Comparison of ENCODE assay signal across 9 cellular contexts in the genomic region with DNA sequence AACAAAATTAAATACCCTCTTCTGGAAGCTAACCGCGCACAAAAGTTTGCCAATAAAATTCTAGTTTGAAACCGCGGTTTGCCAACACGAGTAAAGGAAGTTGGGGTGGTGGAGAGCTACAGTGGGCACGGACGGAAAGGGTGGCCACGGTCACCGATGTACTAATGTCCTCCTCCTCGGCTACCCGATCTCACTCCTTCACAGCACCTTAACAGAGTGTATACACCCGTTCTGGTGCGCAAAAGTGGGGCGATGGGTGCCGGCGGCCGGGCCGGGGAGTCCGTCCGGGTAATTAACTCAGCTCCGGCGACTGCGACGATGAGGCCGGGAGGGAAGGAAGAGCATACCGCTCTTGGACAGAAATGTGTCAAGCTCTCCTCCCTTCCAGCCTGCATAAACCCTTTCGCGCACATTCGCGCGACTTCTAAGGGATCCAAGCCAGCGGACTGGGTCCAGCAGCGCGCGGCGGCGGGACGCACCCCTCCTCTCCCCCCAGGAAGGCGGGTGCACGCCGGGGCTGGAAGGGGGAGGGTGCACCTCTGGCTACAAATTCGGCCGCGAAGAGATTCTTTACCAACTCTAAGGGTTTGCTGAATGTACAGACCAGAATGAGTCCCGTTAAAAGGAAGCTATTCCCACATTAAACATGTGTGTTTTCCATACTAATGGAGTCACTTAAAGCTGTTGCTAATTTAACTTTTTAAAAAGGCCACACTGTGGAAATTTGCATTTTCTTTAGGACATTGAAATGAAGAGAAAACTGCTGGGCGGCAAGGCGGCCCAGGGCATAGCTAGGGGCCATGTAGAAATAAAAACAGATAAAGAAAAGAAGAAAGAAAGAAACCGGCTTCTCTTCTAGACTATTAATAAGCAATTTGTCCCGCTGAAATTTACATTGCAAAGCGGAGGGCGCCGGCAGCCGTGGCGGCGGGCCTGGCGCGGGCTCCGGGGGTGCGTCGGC. TPM values are rescaled to one million over a fixed set of nuclear protein-coding genes. Genes with fewer than 3 reads are reported as not detected.
A peak's percentile ranks its signal among the peaks of the same experiment; 100 is the strongest.
DNase-seq lines count a peak whose midpoint lies in the region; TF ChIP-seq lines count a peak whose summit lies in the region.
"Had no signal": no experiment of that assay in that cellular context is flagged by ENCODE, and none has a peak within 500 bp of the region (broad histone marks: within the 10 kb centered on the region; RNA-seq: fewer than 3 reads in every experiment).

No MANE protein-coding gene starts in this region.

- no peaks in the 10 kb centered on the region for H3F3A ChIP-seq in DOHH2 (ENCODE audit: control insufficient read depth, insufficient read depth)

- H3K4me1 ChIP-seq in DOHH2 (ENCODE audit: control insufficient read depth, low read length): no peaks in the 10 kb centered on the region
- H3K4me1 ChIP-seq in HUES64 (ENCODE audit: insufficient read depth, low read length): peaks cover 19% of the 10 kb centered on the region
- H3K4me1 ChIP-seq in ectodermal cell (ENCODE audit: control insufficient read depth, insufficient read depth, low read length): peaks cover 35% of the 10 kb centered on the region
- no peaks in the 10 kb centered on the region for H3K4me1 ChIP-seq in parathyroid adenoma

- H3K36me3 ChIP-seq in DOHH2 (ENCODE audit: control insufficient read depth, low read length) (no peaks in the 10 kb centered on the region), HUES64 (ENCODE audit: insufficient read depth, low read length) (no peaks in the 10 kb centered on the region), ectodermal cell (ENCODE audit: control insufficient read depth, insufficient read depth, low read length) (no peaks in the 10 kb centered on the region), parathyroid adenoma (ENCODE audit: control insufficient read depth, insufficient read depth, low read length) (no peaks in the 10 kb centered on the region)

- H3K4me3 ChIP-seq in DOHH2 (ENCODE audit: low read length) (peak overlapping the region; percentile 59), HUES64 (ENCODE audit: low read length) (peak overlapping the region; percentile 20; the same call in 1 of the 2 replicates), ectodermal cell (ENCODE audit: insufficient read depth, low read depth, low read length) (peak overlapping the region; percentile 35), parathyroid adenoma (ENCODE audit: low read depth, low read length) (no peak overlapping the region)

- H3K27ac ChIP-seq in DOHH2 (ENCODE audit: low read depth, low read length): no peak overlapping the region
- H3K27ac ChIP-seq in HUES64 (ENCODE audit: low read depth, low read length): no peak overlapping the region
- no peak overlapping the region for H3K27ac ChIP-seq in ectodermal cell (ENCODE audit: insufficient read depth, low read depth, low read length, poor library complexity, severe bottlenecking)
- H3K27ac ChIP-seq in parathyroid adenoma: no peak overlapping the region

- H3K27me3 ChIP-seq in DOHH2 (ENCODE audit: control insufficient read depth, low read length): peaks cover 7% of the 10 kb centered on the region
- H3K27me3 ChIP-seq in HUES64 (ENCODE audit: insufficient read depth, low read length): peaks cover 100% of the 10 kb centered on the region
- H3K27me3 ChIP-seq in ectodermal cell (ENCODE audit: control insufficient read depth, insufficient read depth, low read length, poor library complexity, severe bottlenecking): peaks cover 97% of the 10 kb centered on the region
- peaks cover 26% of the 10 kb centered on the region for H3K27me3 ChIP-seq in parathyroid adenoma (ENCODE audit: control insufficient read depth, insufficient read depth, low read length)

- DNase-seq in Kasumi-1 (lab: John Stamatoyannopoulos, UW) (no peak), NCI-H146 treated with DMSO at 0.1 percent for 48 hours (lab: John Stamatoyannopoulos, UW; ENCODE audit: unreplicated experiment) (no peak), NCI-H1092 treated with DMSO at 0.1 percent for 48 hours (lab: John Stamatoyannopoulos, UW) (no peak)
- no peak for DNase-seq in effector CD8-positive, alpha-beta T cell (lab: John Stamatoyannopoulos, UW)

- H3K4me2 ChIP-seq in DOHH2 (ENCODE audit: low read length) (peak overlapping the region; percentile 53), parathyroid adenoma (ENCODE audit: low read length) (peak overlapping the region; percentile 6)

- H3K9me3 ChIP-seq in DOHH2 (ENCODE audit: control insufficient read depth, insufficient read depth, low read length) (peaks cover 3% of the 10 kb centered on the region; the same call in 1 of the 2 replicates), HUES64 (ENCODE audit: insufficient read depth, low read depth, low read length) (no peaks in the 10 kb centered on the region), ectodermal cell (ENCODE audit: control insufficient read depth, low read length) (no peaks in the 10 kb centered on the region), parathyroid adenoma (ENCODE audit: control insufficient read depth, low read length) (no peaks in the 10 kb centered on the region)

- H3K79me2 ChIP-seq in DOHH2 (ENCODE audit: control insufficient read depth, low read length): no peaks in the 10 kb centered on the region
- H3K79me2 ChIP-seq in parathyroid adenoma: no peaks in the 10 kb centered on the region

- TF ChIP-seq CTCF in DOHH2 (IDR thresholded peaks at IDR 0.05; ENCODE audit: low read depth, low read length, poor library complexity, severe bottlenecking) (no peak), parathyroid adenoma (IDR thresholded peaks at IDR 0.05) (no peak)

- H2AFZ ChIP-seq in parathyroid adenoma: no peak overlapping the region

- H4K20me1 ChIP-seq in DOHH2 (ENCODE audit: control insufficient read depth, insufficient read depth, low read depth, low read length): no peaks in the 10 kb centered on the region

- no peaks in the 10 kb centered on the region for H3K9me2 ChIP-seq in DOHH2 (replicated peaks; ENCODE audit: control insufficient read depth, low read length)

- no peak overlapping the region for H3K9ac ChIP-seq in HUES64 (ENCODE audit: low read depth, low read length)
- no peak overlapping the region for H3K9ac ChIP-seq in parathyroid adenoma

- WGBS in HUES64: under 1% methylated on average over 58 of the region's 60 CpGs
- 1 to 2% methylated on average over 60 of the region's 60 CpGs for WGBS in ectodermal cell, 2 experiments

RNA-seq across cellular contexts. Expression of a gene that starts 6.6 kb away (rescaled TPM):
- polyA plus RNA-seq in HUES64 (2013, experiment 1 of 2): 0.65 TPM
- polyA plus RNA-seq in HUES64 (2013, experiment 2 of 2): 1.3 TPM
- polyA plus RNA-seq in ectodermal cell (2013, experiment 1 of 4): 2.3 TPM
- 2.6 TPM for polyA plus RNA-seq in ectodermal cell (2013, experiment 2 of 4)
- 2.8 TPM for polyA plus RNA-seq in ectodermal cell (2013, experiment 3 of 4)
- 4.4 TPM for polyA plus RNA-seq in ectodermal cell (2013, experiment 4 of 4)
- polyA plus RNA-seq: keratinocyte had no signal
